ENCODE assay signal across 8 cellular contexts in the genomic region with DNA sequence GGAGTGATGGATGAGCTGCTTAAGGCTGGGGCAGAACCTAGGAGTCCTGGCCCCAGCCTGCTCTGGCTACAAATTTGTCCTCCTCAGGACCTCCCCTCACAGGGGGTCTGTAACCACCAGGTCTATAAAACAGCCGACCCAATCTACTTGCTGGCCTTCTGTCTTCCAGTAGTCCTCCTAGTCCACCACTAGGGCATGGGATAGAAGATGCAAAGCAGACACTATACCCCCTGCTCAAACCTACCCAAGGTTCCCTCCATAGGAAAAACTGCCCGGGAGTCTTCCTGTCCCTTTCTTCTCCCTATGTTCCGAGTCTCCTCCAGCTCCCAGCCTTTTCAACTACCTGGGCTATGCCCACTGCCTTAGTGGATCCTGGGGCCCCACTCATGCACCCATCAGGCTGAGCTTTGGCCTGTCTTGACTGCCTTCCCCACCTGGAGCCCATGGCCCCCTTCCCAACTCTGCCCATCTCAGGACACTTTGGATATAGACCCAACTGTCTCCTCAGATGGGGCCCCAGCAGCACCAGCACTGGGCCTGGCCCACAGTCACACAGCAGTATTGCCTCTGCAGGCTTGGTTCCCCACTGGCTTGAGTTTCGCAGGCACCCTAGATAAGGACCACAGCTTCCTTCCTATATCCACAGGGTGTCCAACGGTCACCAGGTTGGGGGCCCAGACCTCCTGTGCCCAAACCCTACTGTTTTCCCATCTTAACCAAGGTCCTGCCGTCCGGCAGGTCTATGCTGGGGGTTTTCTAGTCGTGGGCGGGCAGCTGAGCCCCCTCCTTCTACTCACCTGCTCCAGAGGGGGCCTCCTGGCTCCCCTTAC. TPM values are rescaled to one million over a fixed set of nuclear protein-coding genes. Genes with fewer than 3 reads are reported as not detected.
A peak's percentile ranks its signal among the peaks of the same experiment; 100 is the strongest.
DNase-seq lines count a peak whose midpoint lies in the region; ATAC-seq and TF ChIP-seq lines count a peak whose summit lies in the region.

No MANE protein-coding gene starts in this region.

- peak overlapping the region; percentile 74 for H3K4me3 ChIP-seq in GM12875 (ENCODE audit: low read depth, low read length)
- H3K4me3 ChIP-seq in RWPE2 (ENCODE audit: severe bottlenecking), result peak overlapping the region; percentile 63
- peak overlapping the region; percentile 60 to 69 (median 63) for H3K4me3 ChIP-seq in sigmoid colon

- H3K27me3 ChIP-seq in RWPE2 (ENCODE audit: insufficient read depth, poor library complexity, severe bottlenecking) (no peaks in the 10 kb centered on the region), sigmoid colon (no peaks in the 10 kb centered on the region)

- intact Hi-C loops in sigmoid colon (cut with DNase I), result loop anchor here (2.0 kb wide), 1 partner anchor 23 kb away; no protein-coding TSS in a partner anchor

- no peak for TF ChIP-seq EP300 in sigmoid colon (IDR thresholded peaks at IDR 0.05)

- 44 to 53% methylated on average over 9 of the region's 9 CpGs for WGBS in sigmoid colon, 2 donors

- H3K36me3 ChIP-seq in RWPE2 (ENCODE audit: low read depth) (no peaks in the 10 kb centered on the region), sigmoid colon (no peaks in the 10 kb centered on the region)

- ATAC-seq in RWPE2 (ENCODE audit: low read depth), result no peak

- H3K4me1 ChIP-seq in RWPE2 (ENCODE audit: insufficient read depth, poor library complexity, severe bottlenecking), result peaks cover 9% of the 10 kb centered on the region
- H3K4me1 ChIP-seq in sigmoid colon, result peaks cover 4 to 43% (median 38%) of the 10 kb centered on the region in 4 donors

- TF ChIP-seq CTCF in GM12875 (IDR thresholded peaks at IDR 0.05; ENCODE audit: borderline replicate concordance, insufficient read depth, low read depth, low read length) (0 out of 2 replicates have a peak, but pooled peaks have one; percentile 17), RWPE2 (IDR thresholded peaks at IDR 0.05; ENCODE audit: poor library complexity, severe bottlenecking) (no peak), sigmoid colon (IDR thresholded peaks at IDR 0.05) (no peak)

- DNase-seq in RWPE2 (ENCODE audit: low spot score) (no peak), erythroblast (lab: John Stamatoyannopoulos, UW) (peak; percentile 52 to 62), sigmoid colon (peak; percentile 71), T-helper 9 cell (no peak), NCI-H446 (lab: John Stamatoyannopoulos, UW) (no peak), NCI-H187 treated with DMSO at 0.1 percent for 48 hours (lab: John Stamatoyannopoulos, UW) (no peak), HT-29 (ENCODE audit: low spot score) (no peak)

- peak overlapping the region; percentile 95 for H3K27ac ChIP-seq in RWPE2 (ENCODE audit: poor library complexity, severe bottlenecking)
- H3K27ac ChIP-seq in sigmoid colon, result peak overlapping the region; percentile 88 to 89 (median 88)

- H3K9me3 ChIP-seq in RWPE2 (ENCODE audit: severe bottlenecking) (no peaks in the 10 kb centered on the region), sigmoid colon (no peaks in the 10 kb centered on the region)

- no peak for TF ChIP-seq POLR2A in erythroblast (IDR thresholded peaks at IDR 0.05; ENCODE audit: low read length)
- TF ChIP-seq POLR2A in sigmoid colon (IDR thresholded peaks at IDR 0.05), result no peak

RNA-seq across cellular contexts. Expression of a gene that starts 1.1 kb away (rescaled TPM):
- total RNA-seq in sigmoid colon, result 1 to 10 TPM; 2.1 to 8.3 (median 3.4) TPM
- polyA plus RNA-seq in sigmoid colon, result 1 to 10 TPM in 2 of 3 donors, under 1 TPM in 1; 0.60 to 4.4 (median 2.8) TPM
- 8.3 and 12.7 TPM in 2 replicates for total RNA-seq in HT-29 (2014; rRNA removed; shearing (Covaris generic))

RNA-seq across cellular contexts. Expression of a gene that starts 1.1 kb away (rescaled TPM):
- total RNA-seq in sigmoid colon, result 1 to 10 TPM; 3.6 to 9.4 (median 7.6) TPM
- polyA plus RNA-seq in sigmoid colon, result 1 to 10 TPM; 3.5 to 9.5 (median 4.2) TPM
- total RNA-seq in HT-29 (2014; rRNA removed; shearing (Covaris generic)), result 14.2 and 15.3 TPM in 2 replicates

RNA-seq across cellular contexts. Expression of a gene that starts 5.3 kb away (rescaled TPM):
- total RNA-seq in sigmoid colon, result 1 to 10 TPM; 3.5 to 7.2 (median 4.2) TPM
- polyA plus RNA-seq in sigmoid colon, result 10 to 100 TPM in 1 of 3 donors, 1 to 10 TPM in 2; 2.4 to 15.1 (median 9.5) TPM
- total RNA-seq in HT-29 (2014; rRNA removed; shearing (Covaris generic)), result 1.4 and 1.6 TPM in 2 replicates

RNA-seq across cellular contexts. Expression of a gene that starts 5.9 kb away (rescaled TPM):
- 10 to 100 TPM; 46.7 to 59.1 (median 52.7) TPM for total RNA-seq in sigmoid colon
- polyA plus RNA-seq in sigmoid colon, result 10 to 100 TPM; 24.5 to 73.1 (median 31.2) TPM
- 175 and 177 TPM in 2 replicates for total RNA-seq in HT-29 (2014; rRNA removed; shearing (Covaris generic))

RNA-seq across cellular contexts. Expression of a gene that starts 19.2 kb away (rescaled TPM):
- not detected for total RNA-seq in sigmoid colon
- under 1 TPM in 2 of 3 donors, not detected in 1; 0.13 to 0.46 TPM for polyA plus RNA-seq in sigmoid colon
- not detected in 2 replicates for total RNA-seq in HT-29 (2014; rRNA removed; shearing (Covaris generic))

Comparison
In these comparisons a context has a peak if more than half of its experiments do, and no peak if none do; other contexts are left out.
1. DNase-seq: peak in erythroblast (2 of 2) and sigmoid colon (single experiment); none in RWPE2 (single experiment), T-helper 9 cell (single experiment), NCI-H446 (0 of 2), NCI-H187 treated with DMSO at 0.1 percent for 48 hours (single experiment) and HT-29 (single experiment).
2. Peak in every context shown above with its lines, with median percentiles within 50 percentile points of each other: H3K4me3 ChIP-seq.